23 cellular contexts compared by ENCODE assay signal in the genomic region with DNA sequence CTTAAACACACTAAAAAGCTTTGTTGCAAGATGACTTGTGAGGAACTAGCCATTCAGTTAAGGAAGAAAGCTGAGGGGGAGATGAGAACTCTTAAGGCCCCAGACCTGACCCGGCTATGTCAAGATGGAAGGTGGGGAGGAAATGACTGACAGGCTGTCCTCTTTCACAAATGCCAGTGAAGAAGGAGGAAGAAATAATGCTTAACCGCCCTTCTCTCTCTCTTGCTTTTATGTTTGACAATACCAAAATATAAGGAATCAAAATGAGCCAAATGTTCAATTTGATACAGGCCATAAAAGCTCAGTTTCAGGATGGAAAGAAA.
A peak's percentile ranks its signal among the peaks of the same experiment; 100 is the strongest.
DNase-seq lines count a peak whose midpoint lies in the region; ATAC-seq and TF ChIP-seq lines count a peak whose summit lies in the region.
"Had no signal": no experiment of that assay in that cellular context is flagged by ENCODE, and none has a peak within 500 bp of the region (broad histone marks: within the 10 kb centered on the region; RNA-seq: fewer than 3 reads in every experiment).

No MANE protein-coding gene starts in this region.

- H3K27ac ChIP-seq in hepatocyte: peak overlapping the region; percentile 58
- no peak overlapping the region for H3K27ac ChIP-seq in sigmoid colon

- H3K9me3 Mint-ChIP-seq in activated CD4-positive, alpha-beta T cell treated with anti-CD3 and anti-CD28 coated beads, Interleukin-2, amount 10 ng/mL, durations not matched to agents 24 days and 14 days: no peaks in the 10 kb centered on the region
- no peaks in the 10 kb centered on the region for H3K9me3 Mint-ChIP-seq in stimulated activated naive CD8-positive, alpha-beta T cell treated with anti-CD3 and anti-CD28 coated beads, Interleukin-15, amount 100 ng/mL, for 72 hours

- H3K36me3 Mint-ChIP-seq in activated CD4-positive, alpha-beta T cell treated with anti-CD3 and anti-CD28 coated beads, Interleukin-2, amount 10 ng/mL, durations not matched to agents 24 days and 14 days (ENCODE audit: low read depth): peaks cover 33% of the 10 kb centered on the region

- no peak overlapping the region for H2AFZ ChIP-seq in hepatocyte

- H3K27me3 ChIP-seq in hepatocyte (no peaks in the 10 kb centered on the region), sigmoid colon (no peaks in the 10 kb centered on the region)
- H3K27me3 ChIP-seq: stomach, upper lobe of left lung had no signal

- H3K4me2 ChIP-seq in hepatocyte: no peak overlapping the region

- no peak for TF ChIP-seq CTCF in hepatocyte (IDR thresholded peaks at IDR 0.05; ENCODE audit: poor library complexity)
- no peak for TF ChIP-seq CTCF in sigmoid colon (IDR thresholded peaks at IDR 0.05)

- in situ Hi-C loops in G401 (cut with HindIII; ENCODE audit: low sequenced_read_pairs): no loop called here

- 81% methylated on average over 2 of the region's 2 CpGs for WGBS in hepatocyte (ENCODE audit: low lambda C conversion rate, missing lambda C conversion rate)
- WGBS in sigmoid colon, 2 donors: 39 to 67% methylated on average over 2 of the region's 2 CpGs

- H3K27me3 Mint-ChIP-seq in activated CD4-positive, alpha-beta T cell treated with anti-CD3 and anti-CD28 coated beads, Interleukin-2, amount 10 ng/mL, durations not matched to agents 24 days and 14 days: no peaks in the 10 kb centered on the region
- H3K27me3 Mint-ChIP-seq in stimulated activated naive CD8-positive, alpha-beta T cell treated with anti-CD3 and anti-CD28 coated beads, Interleukin-15, amount 100 ng/mL, for 72 hours: no peaks in the 10 kb centered on the region

- peak overlapping the region; percentile 75 for H3K27ac Mint-ChIP-seq in activated CD4-positive, alpha-beta T cell treated with anti-CD3 and anti-CD28 coated beads, Interleukin-2, amount 10 ng/mL, durations not matched to agents 24 days and 14 days
- H3K27ac Mint-ChIP-seq in stimulated activated naive CD8-positive, alpha-beta T cell treated with anti-CD3 and anti-CD28 coated beads, Interleukin-15, amount 100 ng/mL, for 72 hours: peak overlapping the region; percentile 55

- intact Hi-C loops in activated CD4-positive, alpha-beta T cell treated with anti-CD3 and anti-CD28 coated beads, Interleukin-2, amount 10 ng/mL, durations not matched to agents 24 days and 14 days (cut with micrococcal nuclease): no loop called here
- intact Hi-C loops in sigmoid colon (cut with DNase I): no loop called here

- peaks cover 8% of the 10 kb centered on the region for H3K4me1 ChIP-seq in hepatocyte (ENCODE audit: insufficient read depth)
- H3K4me1 ChIP-seq in sigmoid colon: no peaks in the 10 kb centered on the region

- ATAC-seq in stimulated activated naive CD8-positive, alpha-beta T cell treated with anti-CD3 and anti-CD28 coated beads, Interleukin-15, amount 100 ng/mL, for 72 hours: no peak
- ATAC-seq in stimulated activated naive CD8-positive, alpha-beta T cell treated with anti-CD3 and anti-CD28 coated beads, Interleukin-15, Interleukin-2, amounts not matched to agents 100 U/mL and 50 U/mL, for 24 hours: no peak
- ATAC-seq: activated CD4-positive, CD25-positive, alpha-beta regulatory T cell treated with anti-CD3 and anti-CD28 coated beads, Interleukin-2, amount 50 U/mL, for 24 hours had no signal

- TF ChIP-seq POLR2A in sigmoid colon (IDR thresholded peaks at IDR 0.05): no peak

- H3K4me3 ChIP-seq in hepatocyte (no peak overlapping the region), sigmoid colon (no peak overlapping the region)
- H3K4me3 ChIP-seq: stomach, upper lobe of left lung had no signal

- no peaks in the 10 kb centered on the region for H3K36me3 ChIP-seq in hepatocyte (replicated peaks; ENCODE audit: insufficient read depth, low read depth)
- peaks cover 0 to 44% (median 5%) of the 10 kb centered on the region in 4 donors for H3K36me3 ChIP-seq in sigmoid colon

- peaks cover 21% of the 10 kb centered on the region for H3K4me1 Mint-ChIP-seq in activated CD4-positive, alpha-beta T cell treated with anti-CD3 and anti-CD28 coated beads, Interleukin-2, amount 10 ng/mL, durations not matched to agents 24 days and 14 days
- H3K4me1 Mint-ChIP-seq in stimulated activated naive CD8-positive, alpha-beta T cell treated with anti-CD3 and anti-CD28 coated beads, Interleukin-15, amount 100 ng/mL, for 72 hours: peaks cover 26% of the 10 kb centered on the region

- H3K9me3 ChIP-seq in hepatocyte (ENCODE audit: low read depth): no peaks in the 10 kb centered on the region
- no peaks in the 10 kb centered on the region for H3K9me3 ChIP-seq in sigmoid colon
- H3K9me3 ChIP-seq: stomach, upper lobe of left lung had no signal

- H3K79me2 ChIP-seq in hepatocyte: peaks cover 19% of the 10 kb centered on the region

- no peak for DNase-seq in activated CD4-positive, alpha-beta T cell treated with anti-CD3 and anti-CD28 coated beads, Interleukin-2, amount 10 ng/mL, durations not matched to agents 24 days and 14 days
- DNase-seq in activated CD4-positive, alpha-beta T cell treated with anti-CD3 and anti-CD28 coated beads for 48 hours: no peak
- DNase-seq in stimulated activated naive CD8-positive, alpha-beta T cell treated with anti-CD3 and anti-CD28 coated beads, Interleukin-15, amount 100 ng/mL, for 72 hours: no peak
- no peak for DNase-seq in stimulated activated naive CD8-positive, alpha-beta T cell treated with anti-CD3 and anti-CD28 coated beads, Interleukin-15, Interleukin-2, amounts not matched to agents 100 U/mL and 50 U/mL, for 24 hours
- DNase-seq in hepatocyte (ENCODE audit: low spot score) (no peak), sigmoid colon (no peak), G401 (ENCODE audit: low spot score) (no peak), occipital lobe (lab: John Stamatoyannopoulos, UW) (no peak)
- DNase-seq: activated gamma-delta T cell treated with Interleukin-2 at 50 U/mL for 16 hours; cerebellar nuclear complex; DMS79 treated with DMSO at 0.1 percent for 48 hours; effector CD4-positive, alpha-beta T cell; foreskin fibroblast; islet precursor cell; Karpas-422; mammary epithelial cell; NCI-H187 treated with DMSO at 0.1 percent for 48 hours; NCI-H774; stimulated activated CD4-positive, alpha-beta T cell treated with anti-CD3 and anti-CD28 coated beads, Interleukin-12 subunit alpha, Interleukin-12 subunit beta, amount 100 ng/mL, for 4 hours; stimulated activated CD4-positive, alpha-beta T cell treated with anti-CD3 and anti-CD28 coated beads, Interleukin-4, amount 100 ng/mL, for 4 hours; stomach; upper lobe of left lung had no signal

- peaks cover 3% of the 10 kb centered on the region for H4K20me1 ChIP-seq in hepatocyte (ENCODE audit: insufficient read depth, poor library complexity, severe bottlenecking)

- H3K4me3 Mint-ChIP-seq in activated CD4-positive, alpha-beta T cell treated with anti-CD3 and anti-CD28 coated beads, Interleukin-2, amount 10 ng/mL, durations not matched to agents 24 days and 14 days: no peak overlapping the region
- no peak overlapping the region for H3K4me3 Mint-ChIP-seq in stimulated activated naive CD8-positive, alpha-beta T cell treated with anti-CD3 and anti-CD28 coated beads, Interleukin-15, amount 100 ng/mL, for 72 hours

- H3K9me2 ChIP-seq in hepatocyte (replicated peaks; ENCODE audit: insufficient read depth): no peaks in the 10 kb centered on the region

- no peak for TF ChIP-seq EP300 in sigmoid colon (IDR thresholded peaks at IDR 0.05)
